ENCODE assay signal across 8 cellular contexts in the genomic region with DNA sequence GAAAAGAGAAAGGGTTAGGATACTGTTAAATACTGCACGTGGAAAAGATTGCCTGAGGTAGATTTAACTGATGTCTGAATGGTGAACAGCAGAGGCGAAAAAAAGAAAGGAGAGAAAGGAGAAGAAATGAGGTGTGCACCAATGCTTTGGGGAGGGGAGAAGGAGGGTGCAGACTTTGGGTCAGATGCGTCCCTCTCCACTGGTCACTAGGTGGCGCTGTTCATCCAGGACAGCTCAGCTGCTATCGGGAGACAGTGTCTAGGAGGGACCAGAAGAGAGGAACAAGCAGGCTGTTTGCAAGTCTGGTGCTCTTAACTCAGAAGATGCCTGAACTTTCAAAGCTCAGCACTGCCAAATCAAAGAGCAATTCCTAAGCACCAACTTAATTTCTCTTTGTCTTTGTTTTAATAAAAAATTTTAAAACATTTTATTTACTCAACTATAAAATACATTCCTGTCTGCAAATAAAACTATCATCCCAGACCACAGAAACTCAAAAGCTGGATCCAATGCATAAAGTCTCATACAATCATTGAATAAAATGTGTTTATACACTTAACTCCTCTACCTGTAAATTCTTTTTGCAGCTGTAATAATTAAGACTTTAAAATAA.
DNase-seq lines count a peak whose midpoint lies in the region; ATAC-seq and TF ChIP-seq lines count a peak whose summit lies in the region.

No MANE protein-coding gene starts in this region.

- peaks cover 19 to 97% of the 10 kb centered on the region in 2 donors for H3K4me1 ChIP-seq in thoracic aorta (ENCODE audit: control insufficient read depth in 1 of 2, low read depth in 2 of 2)

- peaks cover 32% of the 10 kb centered on the region for H3K27me3 Mint-ChIP-seq in activated CD4-positive, alpha-beta memory T cell treated with anti-CD3 and anti-CD28 coated beads, Interleukin-2, amount 10 ng/mL, durations not matched to agents 7 days and 5 days
- H3K27me3 Mint-ChIP-seq in natural killer cell treated with Interleukin-12 subunit alpha and Interleukin-12 subunit beta and Interleukin-15 and Interleukin-18, amount 100 ng/mL, for 72 hours = peaks cover 11 to 29% of the 10 kb centered on the region in 2 donors

- peaks cover 5% of the 10 kb centered on the region for H3K4me1 Mint-ChIP-seq in activated CD4-positive, alpha-beta memory T cell treated with anti-CD3 and anti-CD28 coated beads, Interleukin-2, amount 10 ng/mL, durations not matched to agents 7 days and 5 days
- H3K4me1 Mint-ChIP-seq in natural killer cell treated with Interleukin-12 subunit alpha and Interleukin-12 subunit beta and Interleukin-15 and Interleukin-18, amount 100 ng/mL, for 72 hours (ENCODE audit: low read depth in 2 of 2) = no peaks in the 10 kb centered on the region

- peak overlapping the region; percentile 55 to 80 for H3K27ac ChIP-seq in thoracic aorta

- DNase-seq in Caki2 (ENCODE audit: low read depth) (peak; percentile 63), NCI-H69 (lab: John Stamatoyannopoulos, UW) (peak; percentile 76), fibroblast of gingiva (ENCODE audit: low read depth) (peak; percentile 59), thoracic aorta (ENCODE audit: low spot score) (peak; percentile 42)
- DNase-seq in activated CD4-positive, alpha-beta memory T cell treated with anti-CD3 and anti-CD28 coated beads, Interleukin-2, amount 10 ng/mL, durations not matched to agents 7 days and 5 days = peak; percentile 76
- DNase-seq in natural killer cell treated with Interleukin-12 subunit alpha and Interleukin-12 subunit beta and Interleukin-15 and Interleukin-18, amount 100 ng/mL, for 72 hours (ENCODE audit: low spot score) = no peak

- H3K4me3 Mint-ChIP-seq in activated CD4-positive, alpha-beta memory T cell treated with anti-CD3 and anti-CD28 coated beads, Interleukin-2, amount 10 ng/mL, durations not matched to agents 7 days and 5 days = no peak overlapping the region
- H3K4me3 Mint-ChIP-seq in natural killer cell treated with Interleukin-12 subunit alpha and Interleukin-12 subunit beta and Interleukin-15 and Interleukin-18, amount 100 ng/mL, for 72 hours = no peak overlapping the region

- ATAC-seq in GM19372 (IDR thresholded peaks at IDR 0.05; ENCODE audit: low read depth, unreplicated experiment) = peak; percentile 74
- peak; percentile 89 for ATAC-seq in HG03521 (IDR thresholded peaks at IDR 0.05; ENCODE audit: unreplicated experiment)
- peak; percentile 60 to 66 for ATAC-seq in natural killer cell treated with Interleukin-12 subunit alpha and Interleukin-12 subunit beta and Interleukin-15 and Interleukin-18, amount 100 ng/mL, for 72 hours
- ATAC-seq in thoracic aorta (ENCODE audit: insufficient number of reproducible peaks, low FRiP score, low read depth) = peak; percentile 23

- H3K36me3 Mint-ChIP-seq in activated CD4-positive, alpha-beta memory T cell treated with anti-CD3 and anti-CD28 coated beads, Interleukin-2, amount 10 ng/mL, durations not matched to agents 7 days and 5 days (ENCODE audit: low read depth) = no peaks in the 10 kb centered on the region
- H3K36me3 Mint-ChIP-seq in natural killer cell treated with Interleukin-12 subunit alpha and Interleukin-12 subunit beta and Interleukin-15 and Interleukin-18, amount 100 ng/mL, for 72 hours = no peaks in the 10 kb centered on the region

- H3K4me3 ChIP-seq in thoracic aorta = no peak overlapping the region

- no peaks in the 10 kb centered on the region for H3K27me3 ChIP-seq in thoracic aorta (replicated peaks; ENCODE audit: insufficient read depth)

- CTCF ChIA-PET in activated CD4-positive, alpha-beta memory T cell treated with anti-CD3 and anti-CD28 coated beads, Interleukin-2, amount 10 ng/mL, durations not matched to agents 7 days and 5 days (lab: Charles Lee) = interaction anchor here (0.7 to 5.5 kb wide), 25 partner anchors 12 to 490 kb away, joined by 3 to 82 read pairs (median 5); partner anchors contain the start of gene TCTN3

- in situ Hi-C loops in Caki2 (cut with HindIII; ENCODE audit: low pct_unique_long_range_greater_than_20kb, low sequenced_read_pairs) = loop anchor here (25.0 kb wide), 1 partner anchor 137 kb away; no protein-coding TSS in a partner anchor

- H3K27ac Mint-ChIP-seq in activated CD4-positive, alpha-beta memory T cell treated with anti-CD3 and anti-CD28 coated beads, Interleukin-2, amount 10 ng/mL, durations not matched to agents 7 days and 5 days = no peak overlapping the region
- H3K27ac Mint-ChIP-seq in natural killer cell treated with Interleukin-12 subunit alpha and Interleukin-12 subunit beta and Interleukin-15 and Interleukin-18, amount 100 ng/mL, for 72 hours = no peak overlapping the region

- no peaks in the 10 kb centered on the region for H3K9me3 Mint-ChIP-seq in activated CD4-positive, alpha-beta memory T cell treated with anti-CD3 and anti-CD28 coated beads, Interleukin-2, amount 10 ng/mL, durations not matched to agents 7 days and 5 days
- no peaks in the 10 kb centered on the region for H3K9me3 Mint-ChIP-seq in natural killer cell treated with Interleukin-12 subunit alpha and Interleukin-12 subunit beta and Interleukin-15 and Interleukin-18, amount 100 ng/mL, for 72 hours

- POLR2A ChIA-PET in activated CD4-positive, alpha-beta memory T cell treated with anti-CD3 and anti-CD28 coated beads, Interleukin-2, amount 10 ng/mL, durations not matched to agents 7 days and 5 days (lab: Charles Lee) = interaction anchor here (0.6 to 0.9 kb wide), 2 partner anchors 71 to 164 kb away, joined by 3 read pairs; no protein-coding TSS in a partner anchor

- peak; percentile 83 for TF ChIP-seq CTCF in thoracic aorta (IDR thresholded peaks at IDR 0.05)

- no peaks in the 10 kb centered on the region for H3K9me3 ChIP-seq in thoracic aorta

- peaks cover 40% of the 10 kb centered on the region for H3K36me3 ChIP-seq in thoracic aorta

Comparison
In these comparisons a context has a peak if more than half of its experiments do, and no peak if none do; other contexts are left out.
1. ATAC-seq: peak in every context shown above with its lines; median percentile 89 in HG03521; 74 in GM19372; 63 in natural killer cell treated with Interleukin-12 subunit alpha and Interleukin-12 subunit beta and Interleukin-15 and Interleukin-18, amount 100 ng/mL, for 72 hours; 23 in thoracic aorta.